ENCODE assay signal across 11 cellular contexts in genomic region chr6:26336355-26337198, GRCh38. TPM values are rescaled to one million over a fixed set of nuclear protein-coding genes. Genes with fewer than 3 reads are reported as not detected.
DNase-seq lines count a peak whose midpoint lies in the region; ATAC-seq and TF ChIP-seq lines count a peak whose summit lies in the region.
"Had no signal": no experiment of that assay in that cellular context is flagged by ENCODE, and none has a peak within 500 bp of the region (broad histone marks: within the 10 kb centered on the region; RNA-seq: fewer than 3 reads in every experiment).

No MANE protein-coding gene starts in this region.

- H3K9ac ChIP-seq in smooth muscle cell (ENCODE audit: low read depth), result no peak overlapping the region

- H3K36me3 Mint-ChIP-seq in activated CD4-positive, alpha-beta T cell treated with anti-CD3 and anti-CD28 coated beads, Interleukin-2, amount 10 ng/mL, durations not matched to agents 24 days and 14 days (ENCODE audit: low read depth), result no peaks in the 10 kb centered on the region
- H3K36me3 Mint-ChIP-seq: IgD-negative memory B cell had no signal

- intact Hi-C loops in activated CD4-positive, alpha-beta T cell treated with anti-CD3 and anti-CD28 coated beads, Interleukin-2, amount 10 ng/mL, durations not matched to agents 24 days and 14 days (cut with micrococcal nuclease), result no loop called here

- no peaks in the 10 kb centered on the region for H4K20me1 ChIP-seq in smooth muscle cell (ENCODE audit: low read depth)

- in situ Hi-C loops in brain microvascular endothelial cell (cut with HindIII; ENCODE audit: low pct_ligation_motif_present, low sequenced_read_pairs), result no loop called here

- H3K27ac Mint-ChIP-seq in activated CD4-positive, alpha-beta T cell treated with anti-CD3 and anti-CD28 coated beads, Interleukin-2, amount 10 ng/mL, durations not matched to agents 24 days and 14 days, result peak overlapping the region; percentile 34

- no peaks in the 10 kb centered on the region for H3K9me3 ChIP-seq in smooth muscle cell (replicated peaks; ENCODE audit: low read depth)

- peaks cover 10% of the 10 kb centered on the region for H3K4me1 ChIP-seq in smooth muscle cell (ENCODE audit: low read depth)

- H3K27me3 Mint-ChIP-seq in activated CD4-positive, alpha-beta T cell treated with anti-CD3 and anti-CD28 coated beads, Interleukin-2, amount 10 ng/mL, durations not matched to agents 24 days and 14 days, result peaks cover 6% of the 10 kb centered on the region

- H3K4me2 ChIP-seq in smooth muscle cell, result no peak overlapping the region

- H3K27ac ChIP-seq in brain microvascular endothelial cell (peak overlapping the region; percentile 11), smooth muscle cell (ENCODE audit: low read depth) (no peak overlapping the region), caudate nucleus (ENCODE audit: low read depth, low read length) (no peak overlapping the region)
- H3K27ac ChIP-seq: cardiac muscle cell had no signal

- no peak for DNase-seq in activated CD4-positive, alpha-beta T cell treated with anti-CD3 and anti-CD28 coated beads, Interleukin-2, amount 10 ng/mL, durations not matched to agents 24 days and 14 days
- no peak for DNase-seq in activated CD4-positive, alpha-beta T cell treated with anti-CD3 and anti-CD28 coated beads, Interleukin-2, amount 50 U/mL, for 48 hours
- DNase-seq in NOMO-1 treated with DMSO at 0.1 percent for 48 hours (lab: John Stamatoyannopoulos, UW; ENCODE audit: unreplicated experiment) (peak; percentile 70), brain microvascular endothelial cell (no peak), smooth muscle cell (lab: John Stamatoyannopoulos, UW; ENCODE audit: unreplicated experiment) (no peak), NCI-H82 (lab: John Stamatoyannopoulos, UW) (no peak), caudate nucleus (lab: John Stamatoyannopoulos, UW) (no peak)
- DNase-seq: substantia nigra had no signal

- H3K79me2 ChIP-seq in smooth muscle cell (ENCODE audit: low read depth), result no peaks in the 10 kb centered on the region

- H3F3A ChIP-seq in smooth muscle cell (ENCODE audit: low read depth), result no peaks in the 10 kb centered on the region

- H3K36me3 ChIP-seq in brain microvascular endothelial cell (replicated peaks), result no peaks in the 10 kb centered on the region
- H3K36me3 ChIP-seq in smooth muscle cell (ENCODE audit: low read depth), result no peaks in the 10 kb centered on the region
- H3K36me3 ChIP-seq: cardiac muscle cell had no signal

- H3K4me3 Mint-ChIP-seq in activated CD4-positive, alpha-beta T cell treated with anti-CD3 and anti-CD28 coated beads, Interleukin-2, amount 10 ng/mL, durations not matched to agents 24 days and 14 days, result peak overlapping the region; percentile 14
- H3K4me3 Mint-ChIP-seq: IgD-negative memory B cell had no signal

- TF ChIP-seq CTCF in brain microvascular endothelial cell (IDR thresholded peaks at IDR 0.05; ENCODE audit: low read depth, low read length, missing control alignments) (no peak), smooth muscle cell (IDR thresholded peaks at IDR 0.05; ENCODE audit: borderline replicate concordance, insufficient read depth, poor library complexity, severe bottlenecking) (no peak)

- ATAC-seq in GM21526 (IDR thresholded peaks at IDR 0.05; ENCODE audit: low FRiP score, unreplicated experiment), result no peak

- peak overlapping the region; percentile 45 for H2AFZ ChIP-seq in smooth muscle cell (ENCODE audit: low read depth)

- no peaks in the 10 kb centered on the region for H3K27me3 ChIP-seq in brain microvascular endothelial cell (replicated peaks)
- peaks cover 17% of the 10 kb centered on the region for H3K27me3 ChIP-seq in smooth muscle cell (ENCODE audit: low read depth)

- H3K4me1 Mint-ChIP-seq in activated CD4-positive, alpha-beta T cell treated with anti-CD3 and anti-CD28 coated beads, Interleukin-2, amount 10 ng/mL, durations not matched to agents 24 days and 14 days, result peaks cover 33% of the 10 kb centered on the region

- H3K4me3 ChIP-seq in brain microvascular endothelial cell (ENCODE audit: low read depth, low read length) (no peak overlapping the region), smooth muscle cell (no peak overlapping the region)
- H3K4me3 ChIP-seq: cardiac muscle cell had no signal

- no peaks in the 10 kb centered on the region for H3K9me3 Mint-ChIP-seq in activated CD4-positive, alpha-beta T cell treated with anti-CD3 and anti-CD28 coated beads, Interleukin-2, amount 10 ng/mL, durations not matched to agents 24 days and 14 days

RNA-seq across cellular contexts. Expression of gene BTN3A2, which starts 28.4 kb away (rescaled TPM):
- total RNA-seq in activated CD4-positive, alpha-beta T cell treated with anti-CD3 and anti-CD28 coated beads, Interleukin-2, amount 10 ng/mL, durations not matched to agents 24 days and 14 days, result 48.0 and 50.8 TPM in 2 replicates
- total RNA-seq in smooth muscle cell, result 5.1 and 19.7 TPM in 2 replicates
- 7.6 and 13.3 TPM in 2 replicates for polyA plus RNA-seq in smooth muscle cell

RNA-seq across cellular contexts. Expression of gene BTN2A2, which starts 46.3 kb away (rescaled TPM):
- total RNA-seq in activated CD4-positive, alpha-beta T cell treated with anti-CD3 and anti-CD28 coated beads, Interleukin-2, amount 10 ng/mL, durations not matched to agents 24 days and 14 days, result 23.8 and 25.0 TPM in 2 replicates
- 11.1 and 12.1 TPM in 2 replicates for total RNA-seq in smooth muscle cell
- 6.3 and 12.1 TPM in 2 replicates for polyA plus RNA-seq in smooth muscle cell
